Comparison of ENCODE assay signal across 1 cellular context in the genomic region with DNA sequence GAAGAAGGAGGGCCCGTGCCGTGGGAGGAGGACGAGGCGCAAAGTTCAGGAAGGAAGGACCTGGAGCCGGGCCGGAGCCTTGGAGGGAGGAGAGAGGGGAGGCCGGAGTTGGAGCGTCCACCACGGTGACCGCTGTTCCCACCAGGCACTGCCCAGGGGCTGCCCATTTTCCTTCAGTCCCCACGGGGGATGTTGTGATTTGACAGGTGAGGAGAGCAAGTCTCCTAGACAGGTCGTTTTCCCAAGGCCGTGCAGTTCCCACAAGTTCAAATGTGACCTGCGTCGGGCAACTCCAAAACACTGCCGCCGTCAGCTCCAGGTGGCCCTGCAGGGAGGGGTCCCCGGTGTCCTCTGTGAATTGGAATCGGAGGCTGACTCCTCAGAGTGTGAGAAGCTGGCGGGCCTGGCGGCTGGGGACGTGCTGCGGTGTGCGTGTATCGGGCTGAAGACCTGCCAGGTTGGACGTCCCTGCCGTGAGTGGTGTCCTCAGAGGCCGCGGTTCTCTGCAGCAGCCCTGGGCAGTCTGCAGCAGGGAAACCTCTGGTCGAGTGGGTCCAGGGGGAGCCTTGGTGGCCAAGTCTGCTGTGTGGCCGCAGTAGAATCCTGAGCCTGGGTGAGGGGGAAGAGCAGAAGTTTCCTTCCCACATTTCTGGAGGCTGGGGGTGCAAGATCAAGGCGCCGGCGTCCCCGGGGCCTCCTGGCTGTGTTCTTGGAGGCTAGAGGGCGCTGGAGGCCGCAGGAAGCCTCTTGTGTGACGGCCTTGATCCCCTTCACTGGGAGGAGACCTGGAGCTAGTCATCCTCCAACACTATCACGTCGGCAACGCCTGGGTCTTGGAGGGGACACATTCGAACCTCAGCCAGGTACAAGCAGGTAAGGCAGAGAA.
TF ChIP-seq lines count a peak whose summit lies in the region.

No MANE protein-coding gene starts in this region.

TF ChIP-seq in HepG2, 621 proteins besides CTCF, POLR2A, EP300 and RAD21 (continued from another document and continues in another):
- TF ChIP-seq, protein P1, sequence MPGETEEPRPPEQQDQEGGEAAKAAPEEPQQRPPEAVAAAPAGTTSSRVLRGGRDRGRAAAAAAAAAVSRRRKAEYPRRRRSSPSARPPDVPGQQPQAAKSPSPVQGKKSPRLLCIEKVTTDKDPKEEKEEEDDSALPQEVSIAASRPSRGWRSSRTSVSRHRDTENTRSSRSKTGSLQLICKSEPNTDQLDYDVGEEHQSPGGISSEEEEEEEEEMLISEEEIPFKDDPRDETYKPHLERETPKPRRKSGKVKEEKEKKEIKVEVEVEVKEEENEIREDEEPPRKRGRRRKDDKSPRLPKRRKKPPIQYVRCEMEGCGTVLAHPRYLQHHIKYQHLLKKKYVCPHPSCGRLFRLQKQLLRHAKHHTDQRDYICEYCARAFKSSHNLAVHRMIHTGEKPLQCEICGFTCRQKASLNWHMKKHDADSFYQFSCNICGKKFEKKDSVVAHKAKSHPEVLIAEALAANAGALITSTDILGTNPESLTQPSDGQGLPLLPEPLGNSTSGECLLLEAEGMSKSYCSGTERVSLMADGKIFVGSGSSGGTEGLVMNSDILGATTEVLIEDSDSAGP (CRISPR knock-in tag; IDR thresholded peaks at IDR 0.05; ENCODE audit: borderline replicate concordance): 0 out of 2 replicates have a peak, but pooled peaks have one; percentile 8
- TF ChIP-seq ZNF83 (CRISPR knock-in tag; IDR thresholded peaks at IDR 0.05; ENCODE audit: borderline replicate concordance): no peak
- TF ChIP-seq, protein P2, sequence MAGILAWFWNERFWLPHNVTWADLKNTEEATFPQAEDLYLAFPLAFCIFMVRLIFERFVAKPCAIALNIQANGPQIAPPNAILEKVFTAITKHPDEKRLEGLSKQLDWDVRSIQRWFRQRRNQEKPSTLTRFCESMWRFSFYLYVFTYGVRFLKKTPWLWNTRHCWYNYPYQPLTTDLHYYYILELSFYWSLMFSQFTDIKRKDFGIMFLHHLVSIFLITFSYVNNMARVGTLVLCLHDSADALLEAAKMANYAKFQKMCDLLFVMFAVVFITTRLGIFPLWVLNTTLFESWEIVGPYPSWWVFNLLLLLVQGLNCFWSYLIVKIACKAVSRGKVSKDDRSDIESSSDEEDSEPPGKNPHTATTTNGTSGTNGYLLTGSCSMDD (CRISPR knock-in tag; IDR thresholded peaks at IDR 0.05): no peak
- TF ChIP-seq TEAD2 (CRISPR knock-in tag; IDR thresholded peaks at IDR 0.05): no peak
- TF ChIP-seq, protein P3, sequence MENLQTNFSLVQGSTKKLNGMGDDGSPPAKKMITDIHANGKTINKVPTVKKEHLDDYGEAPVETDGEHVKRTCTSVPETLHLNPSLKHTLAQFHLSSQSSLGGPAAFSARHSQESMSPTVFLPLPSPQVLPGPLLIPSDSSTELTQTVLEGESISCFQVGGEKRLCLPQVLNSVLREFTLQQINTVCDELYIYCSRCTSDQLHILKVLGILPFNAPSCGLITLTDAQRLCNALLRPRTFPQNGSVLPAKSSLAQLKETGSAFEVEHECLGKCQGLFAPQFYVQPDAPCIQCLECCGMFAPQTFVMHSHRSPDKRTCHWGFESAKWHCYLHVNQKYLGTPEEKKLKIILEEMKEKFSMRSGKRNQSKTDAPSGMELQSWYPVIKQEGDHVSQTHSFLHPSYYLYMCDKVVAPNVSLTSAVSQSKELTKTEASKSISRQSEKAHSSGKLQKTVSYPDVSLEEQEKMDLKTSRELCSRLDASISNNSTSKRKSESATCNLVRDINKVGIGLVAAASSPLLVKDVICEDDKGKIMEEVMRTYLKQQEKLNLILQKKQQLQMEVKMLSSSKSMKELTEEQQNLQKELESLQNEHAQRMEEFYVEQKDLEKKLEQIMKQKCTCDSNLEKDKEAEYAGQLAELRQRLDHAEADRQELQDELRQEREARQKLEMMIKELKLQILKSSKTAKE (CRISPR knock-in tag; IDR thresholded peaks at IDR 0.05; ENCODE audit: borderline replicate concordance): no peak
- no peak for TF ChIP-seq ZNF317 (CRISPR knock-in tag; IDR thresholded peaks at IDR 0.05)
- TF ChIP-seq, protein P4, sequence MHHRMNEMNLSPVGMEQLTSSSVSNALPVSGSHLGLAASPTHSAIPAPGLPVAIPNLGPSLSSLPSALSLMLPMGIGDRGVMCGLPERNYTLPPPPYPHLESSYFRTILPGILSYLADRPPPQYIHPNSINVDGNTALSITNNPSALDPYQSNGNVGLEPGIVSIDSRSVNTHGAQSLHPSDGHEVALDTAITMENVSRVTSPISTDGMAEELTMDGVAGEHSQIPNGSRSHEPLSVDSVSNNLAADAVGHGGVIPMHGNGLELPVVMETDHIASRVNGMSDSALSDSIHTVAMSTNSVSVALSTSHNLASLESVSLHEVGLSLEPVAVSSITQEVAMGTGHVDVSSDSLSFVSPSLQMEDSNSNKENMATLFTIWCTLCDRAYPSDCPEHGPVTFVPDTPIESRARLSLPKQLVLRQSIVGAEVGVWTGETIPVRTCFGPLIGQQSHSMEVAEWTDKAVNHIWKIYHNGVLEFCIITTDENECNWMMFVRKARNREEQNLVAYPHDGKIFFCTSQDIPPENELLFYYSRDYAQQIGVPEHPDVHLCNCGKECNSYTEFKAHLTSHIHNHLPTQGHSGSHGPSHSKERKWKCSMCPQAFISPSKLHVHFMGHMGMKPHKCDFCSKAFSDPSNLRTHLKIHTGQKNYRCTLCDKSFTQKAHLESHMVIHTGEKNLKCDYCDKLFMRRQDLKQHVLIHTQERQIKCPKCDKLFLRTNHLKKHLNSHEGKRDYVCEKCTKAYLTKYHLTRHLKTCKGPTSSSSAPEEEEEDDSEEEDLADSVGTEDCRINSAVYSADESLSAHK (CRISPR knock-in tag; IDR thresholded peaks at IDR 0.05; ENCODE audit: borderline replicate concordance): no peak
- no peak for TF ChIP-seq FLYWCH1 (CRISPR knock-in tag; IDR thresholded peaks at IDR 0.05)
- TF ChIP-seq, protein P5, sequence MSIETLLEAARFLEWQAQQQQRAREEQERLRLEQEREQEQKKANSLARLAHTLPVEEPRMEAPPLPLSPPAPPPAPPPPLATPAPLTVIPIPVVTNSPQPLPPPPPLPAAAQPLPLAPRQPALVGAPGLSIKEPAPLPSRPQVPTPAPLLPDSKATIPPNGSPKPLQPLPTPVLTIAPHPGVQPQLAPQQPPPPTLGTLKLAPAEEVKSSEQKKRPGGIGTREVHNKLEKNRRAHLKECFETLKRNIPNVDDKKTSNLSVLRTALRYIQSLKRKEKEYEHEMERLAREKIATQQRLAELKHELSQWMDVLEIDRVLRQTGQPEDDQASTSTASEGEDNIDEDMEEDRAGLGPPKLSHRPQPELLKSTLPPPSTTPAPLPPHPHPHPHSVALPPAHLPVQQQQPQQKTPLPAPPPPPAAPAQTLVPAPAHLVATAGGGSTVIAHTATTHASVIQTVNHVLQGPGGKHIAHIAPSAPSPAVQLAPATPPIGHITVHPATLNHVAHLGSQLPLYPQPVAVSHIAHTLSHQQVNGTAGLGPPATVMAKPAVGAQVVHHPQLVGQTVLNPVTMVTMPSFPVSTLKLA (IDR thresholded peaks at IDR 0.05): no peak
- TF ChIP-seq WIZ (CRISPR knock-in tag; IDR thresholded peaks at IDR 0.05): no peak
- TF ChIP-seq KLF16 (CRISPR knock-in tag; IDR thresholded peaks at IDR 0.05): no peak
- TF ChIP-seq, protein P6, sequence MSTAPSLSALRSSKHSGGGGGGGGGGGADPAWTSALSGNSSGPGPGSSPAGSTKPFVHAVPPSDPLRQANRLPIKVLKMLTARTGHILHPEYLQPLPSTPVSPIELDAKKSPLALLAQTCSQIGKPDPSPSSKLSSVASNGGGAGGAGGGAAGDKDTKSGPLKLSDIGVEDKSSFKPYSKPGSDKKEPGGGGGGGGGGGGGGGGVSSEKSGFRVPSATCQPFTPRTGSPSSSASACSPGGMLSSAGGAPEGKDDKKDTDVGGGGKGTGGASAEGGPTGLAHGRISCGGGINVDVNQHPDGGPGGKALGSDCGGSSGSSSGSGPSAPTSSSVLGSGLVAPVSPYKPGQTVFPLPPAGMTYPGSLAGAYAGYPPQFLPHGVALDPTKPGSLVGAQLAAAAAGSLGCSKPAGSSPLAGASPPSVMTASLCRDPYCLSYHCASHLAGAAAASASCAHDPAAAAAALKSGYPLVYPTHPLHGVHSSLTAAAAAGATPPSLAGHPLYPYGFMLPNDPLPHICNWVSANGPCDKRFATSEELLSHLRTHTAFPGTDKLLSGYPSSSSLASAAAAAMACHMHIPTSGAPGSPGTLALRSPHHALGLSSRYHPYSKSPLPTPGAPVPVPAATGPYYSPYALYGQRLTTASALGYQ (CRISPR knock-in tag; IDR thresholded peaks at IDR 0.05): no peak
- TF ChIP-seq ZNF775 (CRISPR knock-in tag; IDR thresholded peaks at IDR 0.05; ENCODE audit: borderline replicate concordance): no peak
- TF ChIP-seq, protein P7, sequence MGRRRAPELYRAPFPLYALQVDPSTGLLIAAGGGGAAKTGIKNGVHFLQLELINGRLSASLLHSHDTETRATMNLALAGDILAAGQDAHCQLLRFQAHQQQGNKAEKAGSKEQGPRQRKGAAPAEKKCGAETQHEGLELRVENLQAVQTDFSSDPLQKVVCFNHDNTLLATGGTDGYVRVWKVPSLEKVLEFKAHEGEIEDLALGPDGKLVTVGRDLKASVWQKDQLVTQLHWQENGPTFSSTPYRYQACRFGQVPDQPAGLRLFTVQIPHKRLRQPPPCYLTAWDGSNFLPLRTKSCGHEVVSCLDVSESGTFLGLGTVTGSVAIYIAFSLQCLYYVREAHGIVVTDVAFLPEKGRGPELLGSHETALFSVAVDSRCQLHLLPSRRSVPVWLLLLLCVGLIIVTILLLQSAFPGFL (CRISPR knock-in tag; IDR thresholded peaks at IDR 0.05): no peak
- TF ChIP-seq, protein P8, sequence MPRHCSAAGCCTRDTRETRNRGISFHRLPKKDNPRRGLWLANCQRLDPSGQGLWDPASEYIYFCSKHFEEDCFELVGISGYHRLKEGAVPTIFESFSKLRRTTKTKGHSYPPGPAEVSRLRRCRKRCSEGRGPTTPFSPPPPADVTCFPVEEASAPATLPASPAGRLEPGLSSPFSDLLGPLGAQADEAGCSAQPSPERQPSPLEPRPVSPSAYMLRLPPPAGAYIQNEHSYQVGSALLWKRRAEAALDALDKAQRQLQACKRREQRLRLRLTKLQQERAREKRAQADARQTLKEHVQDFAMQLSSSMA (CRISPR knock-in tag; IDR thresholded peaks at IDR 0.05): no peak
- no peak for TF ChIP-seq SNRNP70 (IDR thresholded peaks at IDR 0.05; ENCODE audit: low read depth, low read length)
- no peak for TF ChIP-seq NKX3-1 (CRISPR knock-in tag; IDR thresholded peaks at IDR 0.05)
- TF ChIP-seq ZNF570 (CRISPR knock-in tag; IDR thresholded peaks at IDR 0.05; ENCODE audit: borderline replicate concordance): no peak
- TF ChIP-seq, protein P9, sequence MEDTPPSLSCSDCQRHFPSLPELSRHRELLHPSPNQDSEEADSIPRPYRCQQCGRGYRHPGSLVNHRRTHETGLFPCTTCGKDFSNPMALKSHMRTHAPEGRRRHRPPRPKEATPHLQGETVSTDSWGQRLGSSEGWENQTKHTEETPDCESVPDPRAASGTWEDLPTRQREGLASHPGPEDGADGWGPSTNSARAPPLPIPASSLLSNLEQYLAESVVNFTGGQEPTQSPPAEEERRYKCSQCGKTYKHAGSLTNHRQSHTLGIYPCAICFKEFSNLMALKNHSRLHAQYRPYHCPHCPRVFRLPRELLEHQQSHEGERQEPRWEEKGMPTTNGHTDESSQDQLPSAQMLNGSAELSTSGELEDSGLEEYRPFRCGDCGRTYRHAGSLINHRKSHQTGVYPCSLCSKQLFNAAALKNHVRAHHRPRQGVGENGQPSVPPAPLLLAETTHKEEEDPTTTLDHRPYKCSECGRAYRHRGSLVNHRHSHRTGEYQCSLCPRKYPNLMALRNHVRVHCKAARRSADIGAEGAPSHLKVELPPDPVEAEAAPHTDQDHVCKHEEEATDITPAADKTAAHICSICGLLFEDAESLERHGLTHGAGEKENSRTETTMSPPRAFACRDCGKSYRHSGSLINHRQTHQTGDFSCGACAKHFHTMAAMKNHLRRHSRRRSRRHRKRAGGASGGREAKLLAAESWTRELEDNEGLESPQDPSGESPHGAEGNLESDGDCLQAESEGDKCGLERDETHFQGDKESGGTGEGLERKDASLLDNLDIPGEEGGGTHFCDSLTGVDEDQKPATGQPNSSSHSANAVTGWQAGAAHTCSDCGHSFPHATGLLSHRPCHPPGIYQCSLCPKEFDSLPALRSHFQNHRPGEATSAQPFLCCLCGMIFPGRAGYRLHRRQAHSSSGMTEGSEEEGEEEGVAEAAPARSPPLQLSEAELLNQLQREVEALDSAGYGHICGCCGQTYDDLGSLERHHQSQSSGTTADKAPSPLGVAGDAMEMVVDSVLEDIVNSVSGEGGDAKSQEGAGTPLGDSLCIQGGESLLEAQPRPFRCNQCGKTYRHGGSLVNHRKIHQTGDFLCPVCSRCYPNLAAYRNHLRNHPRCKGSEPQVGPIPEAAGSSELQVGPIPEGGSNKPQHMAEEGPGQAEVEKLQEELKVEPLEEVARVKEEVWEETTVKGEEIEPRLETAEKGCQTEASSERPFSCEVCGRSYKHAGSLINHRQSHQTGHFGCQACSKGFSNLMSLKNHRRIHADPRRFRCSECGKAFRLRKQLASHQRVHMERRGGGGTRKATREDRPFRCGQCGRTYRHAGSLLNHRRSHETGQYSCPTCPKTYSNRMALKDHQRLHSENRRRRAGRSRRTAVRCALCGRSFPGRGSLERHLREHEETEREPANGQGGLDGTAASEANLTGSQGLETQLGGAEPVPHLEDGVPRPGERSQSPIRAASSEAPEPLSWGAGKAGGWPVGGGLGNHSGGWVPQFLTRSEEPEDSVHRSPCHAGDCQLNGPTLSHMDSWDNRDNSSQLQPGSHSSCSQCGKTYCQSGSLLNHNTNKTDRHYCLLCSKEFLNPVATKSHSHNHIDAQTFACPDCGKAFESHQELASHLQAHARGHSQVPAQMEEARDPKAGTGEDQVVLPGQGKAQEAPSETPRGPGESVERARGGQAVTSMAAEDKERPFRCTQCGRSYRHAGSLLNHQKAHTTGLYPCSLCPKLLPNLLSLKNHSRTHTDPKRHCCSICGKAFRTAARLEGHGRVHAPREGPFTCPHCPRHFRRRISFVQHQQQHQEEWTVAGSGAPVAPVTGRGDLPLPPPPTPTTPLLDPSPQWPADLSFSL (CRISPR knock-in tag; IDR thresholded peaks at IDR 0.05): no peak
- TF ChIP-seq KAT2B (IDR thresholded peaks at IDR 0.05; ENCODE audit: borderline replicate concordance, low read depth, low read length): no peak
